18 cellular contexts compared by ENCODE assay signal in the genomic region with DNA sequence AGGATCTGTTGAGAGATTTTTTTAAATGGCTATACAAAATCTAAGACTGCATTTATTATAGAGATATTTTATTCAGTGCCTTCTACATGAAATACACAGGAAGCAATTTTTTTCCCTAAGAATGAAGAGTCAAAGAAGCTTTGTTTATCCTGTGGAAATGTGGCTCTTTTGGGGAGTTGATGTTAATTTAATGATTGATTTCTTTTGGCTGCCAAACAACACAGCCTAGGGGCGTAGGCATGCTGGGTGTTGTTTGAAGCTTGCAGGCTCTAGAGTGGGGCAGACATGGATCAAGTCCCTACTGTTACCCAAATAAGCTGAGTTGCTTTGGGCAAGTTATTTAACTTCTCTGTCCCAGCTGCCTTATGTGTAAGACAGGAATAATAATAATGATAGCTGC. TPM values are rescaled to one million over a fixed set of nuclear protein-coding genes. Genes with fewer than 3 reads are reported as not detected.
A peak's percentile ranks its signal among the peaks of the same experiment; 100 is the strongest.
DNase-seq lines count a peak whose midpoint lies in the region; ATAC-seq and TF ChIP-seq lines count a peak whose summit lies in the region.
"Had no signal": no experiment of that assay in that cellular context is flagged by ENCODE, and none has a peak within 500 bp of the region (broad histone marks: within the 10 kb centered on the region; RNA-seq: fewer than 3 reads in every experiment).

No MANE protein-coding gene starts in this region.

- no peak overlapping the region for H3K4me3 Mint-ChIP-seq in activated CD8-positive, alpha-beta memory T cell treated with anti-CD3 and anti-CD28 coated beads, Interleukin-2, amount 10 ng/mL, durations not matched to agents 7 days and 5 days
- H3K4me3 Mint-ChIP-seq: CD4-positive, alpha-beta memory T cell; H9 had no signal

- CTCF ChIA-PET in mammary epithelial cell (lab: Charles Lee; ENCODE audit: low non-redundant PET) = interaction anchor here (0.7 kb wide), 1 partner anchor 93 kb away, joined by 3 read pairs; no protein-coding TSS in a partner anchor
- CTCF ChIA-PET in activated CD8-positive, alpha-beta memory T cell treated with anti-CD3 and anti-CD28 coated beads, Interleukin-2, amount 10 ng/mL, durations not matched to agents 7 days and 5 days (lab: Charles Lee) = no interaction called here

- H3K36me3 ChIP-seq in mammary epithelial cell (ENCODE audit: insufficient read depth, low read length) = no peaks in the 10 kb centered on the region
- H3K36me3 ChIP-seq: BE2C had no signal

- H3K27ac ChIP-seq in mammary epithelial cell (ENCODE audit: insufficient read depth, low read depth, low read length) = no peak overlapping the region
- H3K27ac ChIP-seq: C4-2B had no signal

- no peaks in the 10 kb centered on the region for H3K36me3 Mint-ChIP-seq in activated CD8-positive, alpha-beta memory T cell treated with anti-CD3 and anti-CD28 coated beads, Interleukin-2, amount 10 ng/mL, durations not matched to agents 7 days and 5 days
- H3K36me3 Mint-ChIP-seq: CD4-positive, alpha-beta memory T cell had no signal

- peaks cover 69% of the 10 kb centered on the region for H3K27me3 Mint-ChIP-seq in activated CD8-positive, alpha-beta memory T cell treated with anti-CD3 and anti-CD28 coated beads, Interleukin-2, amount 10 ng/mL, durations not matched to agents 7 days and 5 days

- H3K4me1 ChIP-seq in mammary epithelial cell (ENCODE audit: insufficient read depth, low read length) = peaks cover 7% of the 10 kb centered on the region
- H3K4me1 ChIP-seq: BE2C had no signal

- dilution Hi-C loops in mammary epithelial cell (cut with HindIII; ENCODE audit: low sequenced_read_pairs) = no loop called here

- no peaks in the 10 kb centered on the region for H3K9me3 ChIP-seq in mammary epithelial cell (replicated peaks; ENCODE audit: insufficient read depth, low read length)
- H3K9me3 ChIP-seq: BE2C had no signal

- H3K27ac Mint-ChIP-seq in activated CD8-positive, alpha-beta memory T cell treated with anti-CD3 and anti-CD28 coated beads, Interleukin-2, amount 10 ng/mL, durations not matched to agents 7 days and 5 days = no peak overlapping the region
- H3K27ac Mint-ChIP-seq: CD4-positive, alpha-beta memory T cell; H9 had no signal

- no peaks in the 10 kb centered on the region for H3K79me2 ChIP-seq in mammary epithelial cell (ENCODE audit: insufficient read depth, low read length)

- 80% methylated on average over 1 of the region's 1 CpG for WGBS in mammary epithelial cell (ENCODE audit: low coverage, missing lambda C conversion rate)

- no peaks in the 10 kb centered on the region for H3K4me1 Mint-ChIP-seq in activated CD8-positive, alpha-beta memory T cell treated with anti-CD3 and anti-CD28 coated beads, Interleukin-2, amount 10 ng/mL, durations not matched to agents 7 days and 5 days
- H3K4me1 Mint-ChIP-seq: CD4-positive, alpha-beta memory T cell had no signal

- in situ Hi-C loops in mammary epithelial cell (cut with MboI; ENCODE audit: low sequenced_read_pairs in 2 of 2) = no loop called here
- in situ Hi-C loops in ACHN (cut with HindIII; ENCODE audit: low pct_ligation_motif_present, low pct_unique_long_range_greater_than_20kb, low sequenced_read_pairs) = no loop called here

- H2AFZ ChIP-seq in mammary epithelial cell (ENCODE audit: low read depth, low read length) = no peak overlapping the region

- no peak overlapping the region for H3K9ac ChIP-seq in mammary epithelial cell (ENCODE audit: insufficient read depth, low read length)

- H3K9me3 Mint-ChIP-seq in activated CD8-positive, alpha-beta memory T cell treated with anti-CD3 and anti-CD28 coated beads, Interleukin-2, amount 10 ng/mL, durations not matched to agents 7 days and 5 days (ENCODE audit: low read depth) = no peaks in the 10 kb centered on the region
- H3K9me3 Mint-ChIP-seq: H9 had no signal

- no peaks in the 10 kb centered on the region for H4K20me1 ChIP-seq in mammary epithelial cell (ENCODE audit: insufficient read depth, low read length)

- intact Hi-C loops in mammary epithelial cell (cut with micrococcal nuclease) = no loop called here

- DNase-seq in EL (peak; percentile 17), NCI-H226 (peak; percentile 17), mammary epithelial cell (peak; percentile 8), ACHN (no peak), activated gamma-delta T cell (lab: John Stamatoyannopoulos, UW) (no peak)
- no peak for DNase-seq in activated CD8-positive, alpha-beta memory T cell treated with anti-CD3 and anti-CD28 coated beads, Interleukin-2, amount 10 ng/mL, durations not matched to agents 7 days and 5 days
- DNase-seq: BE2C; CD4-positive, alpha-beta memory T cell; COR-L47; DMS153; DMS79 treated with DMSO at 0.1 percent for 48 hours; GOT3; H9; IMR-90 had no signal

- no peak for ATAC-seq in HG02588 (IDR thresholded peaks at IDR 0.05; ENCODE audit: unreplicated experiment)
- no peak for ATAC-seq in activated CD8-positive, alpha-beta memory T cell treated with anti-CD3 and anti-CD28 coated beads, Interleukin-2, amount 10 ng/mL, durations not matched to agents 7 days and 5 days
- ATAC-seq: GM12878 had no signal

- H3K27me3 ChIP-seq in mammary epithelial cell (ENCODE audit: insufficient read depth, low read length) = no peaks in the 10 kb centered on the region
- H3K27me3 ChIP-seq: BE2C had no signal

- no peak overlapping the region for H3K4me3 ChIP-seq in mammary epithelial cell (replicated peaks in 1 of 3; ENCODE audit: insufficient read depth in 1 of 3, low read depth in 2 of 3, low read length in 3 of 3)
- H3K4me3 ChIP-seq: GM12878 had no signal

- BruUV-seq in mammary epithelial cell (replicated peaks; lab: Mats Ljungman, UMichigan) = no TSS peak

- TF ChIP-seq CTCF in mammary epithelial cell (conservative IDR thresholded peaks at IDR 0.05 in 1 of 2, IDR thresholded peaks at IDR 0.05 in 1 of 2; ENCODE audit: extremely low read depth in 1 of 2, insufficient read depth in 1 of 2, low read depth in 1 of 2, low read length in 2 of 2) = no peak

- no peak overlapping the region for H3K4me2 ChIP-seq in mammary epithelial cell (ENCODE audit: insufficient read depth, low read depth, low read length)

RNA-seq across cellular contexts. Expression of gene PLEK, which starts 21.1 kb away (rescaled TPM):
- total RNA-seq in mammary epithelial cell = under 1 TPM in 1 of 2 donors, not detected in 1; 0.09 TPM
- 0.07 TPM for polyA plus RNA-seq in mammary epithelial cell
- not detected for polyA minus RNA-seq in mammary epithelial cell
- 10 to 100 TPM; 31.8 to 42.5 TPM for total RNA-seq in activated CD8-positive, alpha-beta memory T cell treated with anti-CD3 and anti-CD28 coated beads, Interleukin-2, amount 10 ng/mL, durations not matched to agents 7 days and 5 days
- total RNA-seq: H9, HT-29 had no signal
- polyA plus RNA-seq: IMR-90 had no signal

RNA-seq across cellular contexts. Expression of gene CNRIP1, which starts 24.3 kb away (rescaled TPM):
- under 1 TPM in 1 of 2 donors, not detected in 1; under 0.01 TPM for total RNA-seq in mammary epithelial cell
- polyA plus RNA-seq in mammary epithelial cell = not detected
- polyA minus RNA-seq in mammary epithelial cell = not detected
- total RNA-seq in activated CD8-positive, alpha-beta memory T cell treated with anti-CD3 and anti-CD28 coated beads, Interleukin-2, amount 10 ng/mL, durations not matched to agents 7 days and 5 days = not detected
- total RNA-seq: GM12878, HT-29 had no signal
- polyA plus RNA-seq: CD4-positive, alpha-beta memory T cell; GM12878 had no signal

Comparison
In these comparisons a context has a peak if more than half of its experiments do, and no peak if none do; other contexts are left out.
1. DNase-seq: peak in EL (single experiment), NCI-H226 (single experiment) and mammary epithelial cell (single experiment); none in ACHN (single experiment), activated gamma-delta T cell (single experiment) and activated CD8-positive, alpha-beta memory T cell treated with anti-CD3 and anti-CD28 coated beads, Interleukin-2, amount 10 ng/mL, durations not matched to agents 7 days and 5 days (single experiment).
2. RNA of gene PLEK, which starts 21.1 kb away (total RNA-seq): 31.8 to 42.5 TPM in activated CD8-positive, alpha-beta memory T cell treated with anti-CD3 and anti-CD28 coated beads, Interleukin-2, amount 10 ng/mL, durations not matched to agents 7 days and 5 days; 0.09 TPM in mammary epithelial cell; every median in the first group is over 10 times any median in the second.